In the genomic region with DNA sequence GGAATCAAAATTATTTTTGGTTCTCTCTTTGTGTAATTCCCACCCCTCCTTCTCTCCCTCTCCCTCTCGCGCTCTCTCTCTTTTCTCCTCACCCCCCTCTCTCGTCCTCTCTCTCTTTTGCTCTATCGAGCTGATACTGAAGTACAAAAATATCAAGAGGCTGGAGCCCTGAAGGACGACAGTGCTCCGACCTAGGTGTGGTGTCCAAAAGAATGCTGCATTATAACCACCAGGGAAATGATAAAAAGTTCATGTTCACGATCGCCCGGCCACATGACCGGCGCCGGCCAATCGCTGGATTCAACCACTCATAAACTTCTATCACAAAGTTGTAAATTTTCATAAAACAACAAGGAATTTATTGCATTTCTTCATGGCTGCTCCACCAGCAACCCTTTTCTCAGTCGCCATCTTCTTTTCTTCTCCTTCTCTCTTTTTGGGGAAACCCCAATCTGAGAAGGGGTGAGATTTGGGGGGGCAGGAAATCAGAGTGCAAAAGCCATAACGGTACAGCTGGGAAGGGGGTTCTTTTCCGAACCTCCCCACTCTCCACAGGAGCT, we compare ENCODE assay signal across 10 cellular contexts. TPM values are rescaled to one million over a fixed set of nuclear protein-coding genes. Genes with fewer than 3 reads are reported as not detected.
A peak's percentile ranks its signal among the peaks of the same experiment; 100 is the strongest.
DNase-seq lines count a peak whose midpoint lies in the region; ATAC-seq and TF ChIP-seq lines count a peak whose summit lies in the region.
"Had no signal": no experiment of that assay in that cellular context is flagged by ENCODE, and none has a peak within 500 bp of the region (broad histone marks: within the 10 kb centered on the region; RNA-seq: fewer than 3 reads in every experiment).

A gene (minus strand): TSS at position 217 of the 560 bp plus-strand sequence. CDS start 6,836 bp downstream, outside the sequence.

- in situ Hi-C loops in ACHN (cut with HindIII; ENCODE audit: low pct_ligation_motif_present, low pct_unique_long_range_greater_than_20kb, low sequenced_read_pairs) (no loop called here), GM13976 (cut with MboI; ENCODE audit: low sequenced_read_pairs, unreplicated experiment) (no loop called here)

- no peaks in the 10 kb centered on the region for H3K79me2 ChIP-seq in KMS-11 (ENCODE audit: insufficient read depth, low read depth)

- H4K20me1 ChIP-seq in KMS-11 (ENCODE audit: insufficient read depth): no peaks in the 10 kb centered on the region

- no peaks in the 10 kb centered on the region for H3K36me3 ChIP-seq in KMS-11 (ENCODE audit: insufficient read depth)

- TF ChIP-seq CTCF in KMS-11 (conservative IDR thresholded peaks at IDR 0.05; ENCODE audit: low read depth, low read length) (no peak), brain (conservative IDR thresholded peaks at IDR 0.05) (no peak), GM13976 (IDR thresholded peaks at IDR 0.05; ENCODE audit: borderline replicate concordance, control extremely low read depth, extremely low read depth, insufficient read depth, missing control alignments) (no peak)

- H3K4me1 Mint-ChIP-seq in brain: no peaks in the 10 kb centered on the region
- H3K4me1 Mint-ChIP-seq in natural killer cell treated with Interleukin-12 subunit alpha and Interleukin-12 subunit beta and Interleukin-15 and Interleukin-18, amount 100 ng/mL, for 72 hours (ENCODE audit: low read depth in 2 of 2): peaks cover 6 to 8% of the 10 kb centered on the region in 2 donors

- peaks cover 43% of the 10 kb centered on the region for H3K27me3 ChIP-seq in KMS-11 (ENCODE audit: insufficient read depth, low read depth)

- no peaks in the 10 kb centered on the region for H3K36me3 Mint-ChIP-seq in brain
- no peaks in the 10 kb centered on the region for H3K36me3 Mint-ChIP-seq in natural killer cell treated with Interleukin-12 subunit alpha and Interleukin-12 subunit beta and Interleukin-15 and Interleukin-18, amount 100 ng/mL, for 72 hours

- peak within 1 kb of the TSS in 3 of 5 experiments; percentile 80 to 97 (median 92) for H3K27ac Mint-ChIP-seq in brain
- H3K27ac Mint-ChIP-seq in natural killer cell treated with Interleukin-12 subunit alpha and Interleukin-12 subunit beta and Interleukin-15 and Interleukin-18, amount 100 ng/mL, for 72 hours: no peak within 1 kb of the TSS
- H3K27ac Mint-ChIP-seq: activated CD4-positive, alpha-beta T cell treated with anti-CD3 and anti-CD28 coated beads for 36 hours had no signal

- H2AFZ ChIP-seq in KMS-11 (ENCODE audit: low read depth): no peak within 1 kb of the TSS

- peaks cover 21% of the 10 kb centered on the region for H3K4me1 ChIP-seq in KMS-11 (ENCODE audit: low read depth, poor library complexity, severe bottlenecking)

- ATAC-seq in natural killer cell treated with Interleukin-12 subunit alpha and Interleukin-12 subunit beta and Interleukin-15 and Interleukin-18, amount 100 ng/mL, for 72 hours: no peak
- ATAC-seq: activated CD4-positive, alpha-beta T cell treated with anti-CD3 and anti-CD28 coated beads for 36 hours had no signal

- no peak within 1 kb of the TSS for H3K4me3 ChIP-seq in KMS-11 (IDR thresholded peaks at IDR 0.05; ENCODE audit: insufficient read depth, low read depth, low read length)

- H3K9ac ChIP-seq in KMS-11: no peak within 1 kb of the TSS

- H3K4me2 ChIP-seq in KMS-11: peak within 1 kb of the TSS; percentile 33

- H3K27me3 Mint-ChIP-seq in brain: no peaks in the 10 kb centered on the region
- H3K27me3 Mint-ChIP-seq in natural killer cell treated with Interleukin-12 subunit alpha and Interleukin-12 subunit beta and Interleukin-15 and Interleukin-18, amount 100 ng/mL, for 72 hours: peaks cover 40 to 49% of the 10 kb centered on the region in 2 donors

- H3K9me3 Mint-ChIP-seq in brain: peaks cover 0 to 22% (median 11%) of the 10 kb centered on the region in 5 experiments
- H3K9me3 Mint-ChIP-seq in natural killer cell treated with Interleukin-12 subunit alpha and Interleukin-12 subunit beta and Interleukin-15 and Interleukin-18, amount 100 ng/mL, for 72 hours: no peaks in the 10 kb centered on the region

- no peak within 1 kb of the TSS for H3K27ac ChIP-seq in KMS-11

- DNase-seq in ACHN (peak; percentile 76), cerebellum (ENCODE audit: low spot score) (no peak), GM13976 (ENCODE audit: low spot score) (no peak), GM19238 (ENCODE audit: insufficient read length, low spot score) (no peak)
- DNase-seq in natural killer cell treated with Interleukin-12 subunit alpha and Interleukin-12 subunit beta and Interleukin-15 and Interleukin-18, amount 100 ng/mL, for 72 hours (ENCODE audit: low spot score): no peak
- no peak for DNase-seq in stimulated activated CD4-positive, alpha-beta T cell treated with anti-CD3 and anti-CD28 coated beads, Interleukin-15, amount 100 ng/mL, for 24 hours
- DNase-seq: activated CD4-positive, alpha-beta T cell treated with anti-CD3 and anti-CD28 coated beads for 36 hours; COR-L47 had no signal

- peak within 1 kb of the TSS in 3 of 5 experiments; percentile 79 to 93 (median 90) for H3K4me3 Mint-ChIP-seq in brain
- peak within 1 kb of the TSS; percentile 52 for H3K4me3 Mint-ChIP-seq in natural killer cell treated with Interleukin-12 subunit alpha and Interleukin-12 subunit beta and Interleukin-15 and Interleukin-18, amount 100 ng/mL, for 72 hours
- H3K4me3 Mint-ChIP-seq: activated CD4-positive, alpha-beta T cell treated with anti-CD3 and anti-CD28 coated beads for 36 hours had no signal

RNA-seq across cellular contexts. Expression of the gene that starts here (rescaled TPM):
- polyA plus RNA-seq in brain (ENCODE audit: insufficient read depth, low read depth, low replicate concordance): 31.9 TPM
- 1 to 10 TPM; 1.9 to 2.2 TPM for total RNA-seq in natural killer cell treated with Interleukin-12 subunit alpha and Interleukin-12 subunit beta and Interleukin-15 and Interleukin-18, amount 100 ng/mL, for 72 hours
- not detected for total RNA-seq in cerebellum
- total RNA-seq: activated CD4-positive, alpha-beta T cell treated with anti-CD3 and anti-CD28 coated beads for 36 hours had no signal

Comparison
In these comparisons a context has a peak if more than half of its experiments do, and no peak if none do; other contexts are left out.
1. H3K27ac Mint-ChIP-seq: peak in brain (3 of 5); none in natural killer cell treated with Interleukin-12 subunit alpha and Interleukin-12 subunit beta and Interleukin-15 and Interleukin-18, amount 100 ng/mL, for 72 hours (0 of 2).